Comparison of ENCODE assay signal across 29 cellular contexts in the genomic region with DNA sequence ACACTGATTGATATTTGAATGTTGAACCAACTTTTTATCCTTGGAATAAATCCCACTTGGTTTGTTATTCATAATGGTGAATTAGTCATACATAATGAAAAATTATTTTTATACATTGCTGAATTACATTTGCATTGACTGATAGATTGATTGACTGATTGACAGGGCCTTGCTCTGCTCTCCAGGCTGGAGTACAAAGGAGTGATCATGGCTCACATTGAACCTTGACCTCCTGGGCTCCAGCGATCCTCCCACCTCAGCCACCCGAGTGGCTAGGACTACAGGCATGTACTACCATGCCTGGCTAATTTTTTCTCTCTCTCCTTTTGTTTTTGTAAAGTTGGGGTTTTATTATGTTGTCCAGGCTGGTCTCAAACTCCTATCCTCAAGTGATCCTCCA.
"Had no signal": no experiment of that assay in that cellular context is flagged by ENCODE, and none has a peak within 500 bp of the region (broad histone marks: within the 10 kb centered on the region; RNA-seq: fewer than 3 reads in every experiment).

No MANE protein-coding gene starts in this region.

- H3K9me3 ChIP-seq: colonic mucosa, esophagus muscularis mucosa, esophagus squamous epithelium, gastrocnemius medialis, gastroesophageal sphincter had no signal

- H3K4me1 ChIP-seq: colonic mucosa, esophagus muscularis mucosa, esophagus squamous epithelium, gastrocnemius medialis, gastroesophageal sphincter, heart left ventricle, heart right ventricle had no signal

- H3K27me3 ChIP-seq: colonic mucosa, dorsolateral prefrontal cortex, esophagus muscularis mucosa, esophagus squamous epithelium, foreskin keratinocyte, gastrocnemius medialis, gastroesophageal sphincter, heart left ventricle, heart right ventricle had no signal

- H3K27ac ChIP-seq: colonic mucosa, coronary artery, dorsolateral prefrontal cortex, epithelial cell of prostate, esophagus muscularis mucosa, esophagus squamous epithelium, foreskin keratinocyte, gastrocnemius medialis, gastroesophageal sphincter, heart left ventricle, heart right ventricle had no signal

- H3K4me3 Mint-ChIP-seq: dendritic cell treated with granulocyte-macrophage colony-stimulating factor and Interleukin-4, amounts not matched to agents 40 ng/mL and 50 ng/mL, for 4 days; effector memory CD8-positive, alpha-beta T cell; endodermal cell had no signal

- H3K4me3 ChIP-seq: colonic mucosa, coronary artery, dorsolateral prefrontal cortex, esophagus muscularis mucosa, esophagus squamous epithelium, gastrocnemius medialis, gastroesophageal sphincter, heart left ventricle, heart right ventricle had no signal

- ATAC-seq: effector memory CD8-positive, alpha-beta T cell; esophagus mucosa; foreskin keratinocyte; gastrocnemius medialis; gastroesophageal sphincter; heart left ventricle; heart right ventricle had no signal

- FAIRE-seq: colon, endometrium, endothelial cell of umbilical vein, frontal cortex had no signal

- H3K4me1 Mint-ChIP-seq: endodermal cell had no signal

- DNase-seq: colonic mucosa; cortex of kidney; dermis blood vessel endothelial cell; dorsolateral prefrontal cortex; effector CD4-positive, alpha-beta T cell; effector CD8-positive, alpha-beta T cell; effector memory CD4-positive, alpha-beta T cell; effector memory CD8-positive, alpha-beta T cell; endodermal cell; erythroblast; esophagus squamous epithelium; foreskin fibroblast; foreskin keratinocyte; foreskin melanocyte; gastrocnemius medialis; glutamatergic neuron; head of caudate nucleus; heart left ventricle; heart right ventricle had no signal

- H3K27me3 Mint-ChIP-seq: dendritic cell treated with granulocyte-macrophage colony-stimulating factor and Interleukin-4, amounts not matched to agents 40 ng/mL and 50 ng/mL, for 4 days had no signal

- H3K36me3 ChIP-seq: colonic mucosa, esophagus muscularis mucosa, esophagus squamous epithelium, gastrocnemius medialis, gastroesophageal sphincter, heart left ventricle, heart right ventricle had no signal

- H3K27ac Mint-ChIP-seq: dendritic cell treated with granulocyte-macrophage colony-stimulating factor and Interleukin-4, amounts not matched to agents 40 ng/mL and 50 ng/mL, for 4 days; effector memory CD8-positive, alpha-beta T cell; endodermal cell had no signal
